ENCODE assay signal across 19 cellular contexts in the genomic region with DNA sequence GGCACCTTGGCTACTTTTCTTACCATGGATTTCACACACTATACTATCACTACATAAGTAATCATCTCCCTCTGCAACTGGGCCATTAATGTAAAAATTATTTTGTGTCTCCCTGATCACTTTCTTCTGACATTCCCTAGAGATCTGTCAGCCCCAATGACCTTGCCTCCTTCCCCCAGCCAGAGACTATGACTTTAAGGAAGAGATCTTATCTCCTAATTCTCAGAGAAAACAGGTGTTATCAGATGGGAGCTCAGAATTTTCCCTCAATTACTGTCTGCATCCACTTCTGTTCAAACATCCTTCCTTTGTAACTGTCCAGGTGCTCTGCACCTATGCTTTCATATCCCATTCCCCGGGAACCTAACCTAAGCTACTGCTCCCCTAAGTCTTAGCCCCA.
"Had no signal": no experiment of that assay in that cellular context is flagged by ENCODE, and none has a peak within 500 bp of the region (broad histone marks: within the 10 kb centered on the region; RNA-seq: fewer than 3 reads in every experiment).

No MANE protein-coding gene starts in this region.

- DNase-seq: cortex of kidney; dorsolateral prefrontal cortex; effector CD8-positive, alpha-beta T cell; foreskin melanocyte; head of caudate nucleus; kidney glomerular epithelial cell; mammary epithelial cell; natural killer cell; occipital lobe; pancreas; psoas muscle; retina; right lobe of liver; stimulated activated CD4-positive, alpha-beta T cell treated with anti-CD3 and anti-CD28 coated beads, Interleukin-4, amount 100 ng/mL, for 1 hour; stimulated activated CD8-positive, alpha-beta memory T cell treated with anti-CD3 and anti-CD28 coated beads, Interleukin-4, amount 100 ng/mL, for 48 hours; stimulated activated naive CD8-positive, alpha-beta T cell treated with anti-CD3 and anti-CD28 coated beads, Interleukin-15, Interleukin-2, amounts not matched to agents 100 U/mL and 50 U/mL, for 24 hours; thyroid gland had no signal

- H3K27ac Mint-ChIP-seq: natural killer cell; stimulated activated effector memory CD8-positive, alpha-beta T cell treated with anti-CD3 and anti-CD28 coated beads, Interleukin-12 subunit alpha, Interleukin-12 subunit beta, amount 100 ng/mL, for 72 hours; type B pancreatic cell had no signal

- H3K4me3 Mint-ChIP-seq: natural killer cell; stimulated activated effector memory CD8-positive, alpha-beta T cell treated with anti-CD3 and anti-CD28 coated beads, Interleukin-12 subunit alpha, Interleukin-12 subunit beta, amount 100 ng/mL, for 72 hours; type B pancreatic cell had no signal

- H3K9me3 Mint-ChIP-seq: natural killer cell; stimulated activated effector memory CD8-positive, alpha-beta T cell treated with anti-CD3 and anti-CD28 coated beads, Interleukin-12 subunit alpha, Interleukin-12 subunit beta, amount 100 ng/mL, for 72 hours; type B pancreatic cell had no signal

- H3K4me1 Mint-ChIP-seq: natural killer cell; stimulated activated effector memory CD8-positive, alpha-beta T cell treated with anti-CD3 and anti-CD28 coated beads, Interleukin-12 subunit alpha, Interleukin-12 subunit beta, amount 100 ng/mL, for 72 hours had no signal

- H3K36me3 Mint-ChIP-seq: natural killer cell; stimulated activated effector memory CD8-positive, alpha-beta T cell treated with anti-CD3 and anti-CD28 coated beads, Interleukin-12 subunit alpha, Interleukin-12 subunit beta, amount 100 ng/mL, for 72 hours had no signal
